Comparison of ENCODE assay signal across 8 cellular contexts in the genomic region with DNA sequence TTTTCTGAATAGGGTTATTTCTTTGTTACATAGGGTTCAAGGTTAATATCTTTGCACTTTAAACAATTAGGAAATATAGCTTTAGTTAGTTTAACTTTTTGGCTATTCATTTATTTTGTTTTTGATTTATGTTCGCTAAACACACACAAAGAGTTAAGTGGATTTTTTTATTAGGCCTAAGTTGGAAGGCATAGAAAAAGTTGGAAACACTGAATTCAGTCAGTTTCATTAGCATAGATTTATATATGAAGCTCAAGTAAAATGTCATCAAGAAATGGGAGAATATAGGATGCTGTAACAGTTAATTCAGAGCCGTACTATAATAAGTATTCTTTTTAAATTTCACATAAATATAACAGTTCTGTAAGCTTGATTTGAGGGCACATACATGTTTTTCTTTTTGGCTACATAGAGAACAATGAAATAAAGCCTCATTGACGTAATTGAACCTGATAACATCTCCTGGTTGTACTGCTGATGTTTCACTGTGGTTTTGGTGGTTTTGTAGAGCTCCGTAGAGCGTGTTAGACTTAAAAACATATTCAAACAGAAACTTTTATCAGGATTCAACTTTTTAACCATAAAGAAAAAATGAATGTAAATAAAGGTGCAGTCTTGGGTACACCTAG.
A peak's percentile ranks its signal among the peaks of the same experiment; 100 is the strongest.
DNase-seq lines count a peak whose midpoint lies in the region; ATAC-seq, FAIRE-seq and TF ChIP-seq lines count a peak whose summit lies in the region.

No MANE protein-coding gene starts in this region.

- no peaks in the 10 kb centered on the region for H3K36me3 ChIP-seq in upper lobe of right lung
- H3K36me3 ChIP-seq in right atrium auricular region: no peaks in the 10 kb centered on the region
- no peaks in the 10 kb centered on the region for H3K36me3 ChIP-seq in ascending aorta
- H3K36me3 ChIP-seq in body of pancreas (replicated peaks in 1 of 2; ENCODE audit: insufficient read depth in 1 of 2, low read depth in 2 of 2): no peaks in the 10 kb centered on the region

- no peaks in the 10 kb centered on the region for H3K9me3 ChIP-seq in upper lobe of right lung
- H3K9me3 ChIP-seq in right atrium auricular region: no peaks in the 10 kb centered on the region
- H3K9me3 ChIP-seq in ascending aorta: no peaks in the 10 kb centered on the region
- H3K9me3 ChIP-seq in body of pancreas: no peaks in the 10 kb centered on the region

- intact Hi-C loops in upper lobe of right lung (cut with DNase I) (no loop called here), ascending aorta (cut with DNase I) (no loop called here), body of pancreas (cut with DNase I) (no loop called here)

- peak; percentile 86 for ATAC-seq in GM21515 (IDR thresholded peaks at IDR 0.05; ENCODE audit: unreplicated experiment)
- peak; percentile 48 for ATAC-seq in upper lobe of right lung
- ATAC-seq in body of pancreas: no peak

- H3K4me1 ChIP-seq in upper lobe of right lung (no peaks in the 10 kb centered on the region), right atrium auricular region (no peaks in the 10 kb centered on the region), ascending aorta (no peaks in the 10 kb centered on the region), body of pancreas (no peaks in the 10 kb centered on the region)

- H3K4me3 ChIP-seq in upper lobe of right lung: no peak overlapping the region
- H3K4me3 ChIP-seq in right atrium auricular region: no peak overlapping the region
- no peak overlapping the region for H3K4me3 ChIP-seq in ascending aorta
- no peak overlapping the region for H3K4me3 ChIP-seq in body of pancreas

- no peaks in the 10 kb centered on the region for H3K27me3 ChIP-seq in upper lobe of right lung
- no peaks in the 10 kb centered on the region for H3K27me3 ChIP-seq in right atrium auricular region
- H3K27me3 ChIP-seq in ascending aorta: no peaks in the 10 kb centered on the region
- H3K27me3 ChIP-seq in body of pancreas: no peaks in the 10 kb centered on the region

- TF ChIP-seq CTCF in upper lobe of right lung (IDR thresholded peaks at IDR 0.05): no peak
- TF ChIP-seq CTCF in right atrium auricular region (IDR thresholded peaks at IDR 0.05): no peak
- TF ChIP-seq CTCF in ascending aorta (IDR thresholded peaks at IDR 0.05): no peak
- TF ChIP-seq CTCF in body of pancreas (IDR thresholded peaks at IDR 0.05): no peak

- TF ChIP-seq POLR2A in GM12891 (IDR thresholded peaks at IDR 0.05; ENCODE audit: low read depth, low read length) (no peak), body of pancreas (IDR thresholded peaks at IDR 0.05) (no peak)

- DNase-seq in GM12891 (ENCODE audit: insufficient read length, low spot score) (peak; percentile 2), HT1080 (ENCODE audit: low read depth) (peak; percentile 34), upper lobe of right lung (no peak), right atrium auricular region (ENCODE audit: low spot score) (no peak), ascending aorta (ENCODE audit: low spot score in 2 of 2) (no peak), body of pancreas (no peak)
- peak; percentile 35 for DNase-seq in activated gamma-delta T cell treated with anti-CD3 and anti-CD28 coated beads, Interleukin-2, amount 50 U/mL, for 16 hours (ENCODE audit: low read depth)

- H3K27ac ChIP-seq in upper lobe of right lung (no peak overlapping the region), right atrium auricular region (no peak overlapping the region), ascending aorta (no peak overlapping the region), body of pancreas (no peak overlapping the region)

- WGBS in body of pancreas, 2 donors: 81 to 88% methylated on average over 5 of the region's 5 CpGs

- no peak for FAIRE-seq in GM12891 (lab: Jason Lieb, UNC)

TF ChIP-seq in GM12891, 5 proteins besides CTCF, POLR2A, EP300 and RAD21:
- TF ChIP-seq POLR2AphosphoS5 (IDR thresholded peaks at IDR 0.05; ENCODE audit: low read depth, low read length) (no peak), TAF1 (IDR thresholded peaks at IDR 0.05; ENCODE audit: low read depth, low read length) (no peak)

Comparison
In these comparisons a context has a peak if more than half of its experiments do, and no peak if none do; other contexts are left out.
1. DNase-seq: peak in GM12891 (single experiment), HT1080 (single experiment) and activated gamma-delta T cell treated with anti-CD3 and anti-CD28 coated beads, Interleukin-2, amount 50 U/mL, for 16 hours (single experiment); none in upper lobe of right lung (single experiment), right atrium auricular region (single experiment), ascending aorta (0 of 2) and body of pancreas (0 of 4).